In the genomic region with DNA sequence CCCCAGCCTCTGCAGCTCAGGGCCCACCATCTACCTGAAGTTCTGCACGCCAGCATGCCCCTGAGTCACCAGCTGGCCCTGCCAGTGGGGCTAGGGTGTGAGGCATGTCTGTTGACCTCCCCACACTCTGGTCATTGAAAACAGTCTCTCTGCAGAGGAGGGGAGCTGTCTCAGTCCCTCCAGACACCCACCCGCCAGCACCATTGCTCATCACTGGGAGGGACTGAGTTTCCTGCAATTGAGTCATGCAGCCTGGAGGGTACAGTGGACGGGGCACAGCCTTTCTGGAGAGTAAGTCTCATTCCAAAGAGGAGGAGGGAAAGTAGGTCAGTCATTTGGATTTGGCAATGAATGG, we compare ENCODE assay signal across 10 cellular contexts. TPM values are rescaled to one million over a fixed set of nuclear protein-coding genes. Genes with fewer than 3 reads are reported as not detected.
DNase-seq lines count a peak whose midpoint lies in the region; ATAC-seq lines count a peak whose summit lies in the region.
"Had no signal": no experiment of that assay in that cellular context is flagged by ENCODE, and none has a peak within 500 bp of the region (broad histone marks: within the 10 kb centered on the region; RNA-seq: fewer than 3 reads in every experiment).

No MANE protein-coding gene starts in this region.

- peak overlapping the region; percentile 12 for H3K4me3 ChIP-seq in skeletal muscle satellite cell (ENCODE audit: low read length)

- peak overlapping the region; percentile 53 for H3K4me2 ChIP-seq in skeletal muscle satellite cell (ENCODE audit: low read length)

- H3K36me3 ChIP-seq in skeletal muscle satellite cell (ENCODE audit: insufficient read depth, low read length) = no peaks in the 10 kb centered on the region

- no peak overlapping the region for H3K9ac ChIP-seq in skeletal muscle satellite cell (ENCODE audit: low read depth, low read length)

- ATAC-seq in HG03432 (IDR thresholded peaks at IDR 0.05; ENCODE audit: unreplicated experiment) (no peak), HG02840 (IDR thresholded peaks at IDR 0.05; ENCODE audit: low FRiP score, unreplicated experiment) (no peak)

- H3K27me3 ChIP-seq in skeletal muscle satellite cell (ENCODE audit: control insufficient read depth, insufficient read depth, low read length) = no peaks in the 10 kb centered on the region

- H3K9me3 ChIP-seq in skeletal muscle satellite cell (replicated peaks; ENCODE audit: low read length) = no peaks in the 10 kb centered on the region

- peaks cover 46% of the 10 kb centered on the region for H3K4me1 ChIP-seq in skeletal muscle satellite cell (ENCODE audit: control insufficient read depth, insufficient read depth, low read length)

- DNase-seq in EL (peak; percentile 96), RKO (ENCODE audit: low spot score) (peak; percentile 38), fibroblast of peridontal ligament (ENCODE audit: extremely low read depth) (peak; percentile 78), GM19240 (ENCODE audit: insufficient read length, low spot score) (no peak)
- DNase-seq in stimulated activated CD4-positive, alpha-beta T cell treated with anti-CD3 and anti-CD28 coated beads, Interleukin-12 subunit alpha, Interleukin-12 subunit beta, amount 100 ng/mL, for 4 hours = no peak
- DNase-seq: NCI-H1417, SHP77 treated with DMSO at 0.1 percent for 48 hours had no signal

RNA-seq across cellular contexts. Expression of gene COL5A1, which starts 16.8 kb away (rescaled TPM):
- total RNA-seq in skeletal muscle satellite cell (2012; rRNA removed) = 64.6 and 148 TPM in 2 replicates

Comparison
In these comparisons a context has a peak if more than half of its experiments do, and no peak if none do; other contexts are left out.
1. DNase-seq: peak in EL (single experiment), RKO (single experiment) and fibroblast of peridontal ligament (single experiment); none in GM19240 (single experiment) and stimulated activated CD4-positive, alpha-beta T cell treated with anti-CD3 and anti-CD28 coated beads, Interleukin-12 subunit alpha, Interleukin-12 subunit beta, amount 100 ng/mL, for 4 hours (single experiment).